8 cellular contexts compared by ENCODE assay signal in genomic region chr11:75526192-75526541, GRCh38. TPM values are rescaled to one million over a fixed set of nuclear protein-coding genes. Genes with fewer than 3 reads are reported as not detected.
DNase-seq lines count a peak whose midpoint lies in the region; ATAC-seq, FAIRE-seq and TF ChIP-seq lines count a peak whose summit lies in the region.

No MANE protein-coding gene starts in this region.

- TF ChIP-seq CTCF in H1 (IDR thresholded peaks at IDR 0.05; ENCODE audit: control extremely low read depth in 1 of 3, insufficient read depth in 1 of 3, low read depth in 1 of 3, low read length in 3 of 3), result no peak

- TF ChIP-seq RAD21 in H1 (IDR thresholded peaks at IDR 0.05 in 1 of 2, conservative IDR thresholded peaks at IDR 0.05 in 1 of 2; ENCODE audit: low read depth in 2 of 2, low read length in 2 of 2), result no peak

- H3K27me3 ChIP-seq in CD4-positive, CD25-positive, alpha-beta regulatory T cell (ENCODE audit: control insufficient read depth, insufficient read depth, low read length), result no peaks in the 10 kb centered on the region
- H3K27me3 ChIP-seq in H1 (replicated peaks in 1 of 4; ENCODE audit: control insufficient read depth in 3 of 4, extremely low read depth in 1 of 4, insufficient read depth in 3 of 4, low read length in 3 of 4) (peaks cover 14 to 33% (median 19%) of the 10 kb centered on the region in 4 experiments; a peak in 6 of 7 replicates), neuron (ENCODE audit: insufficient read depth, low read length) (peaks cover 34% of the 10 kb centered on the region)

- H3K9me3 Mint-ChIP-seq in CD4-positive, CD25-positive, alpha-beta regulatory T cell, result peaks cover 0 to 2% (median 0%) of the 10 kb centered on the region in 7 donors

- H2BK20ac ChIP-seq in H1 (ENCODE audit: low read length), result no peak overlapping the region

- no peak for DNase-seq in CD4-positive, CD25-positive, alpha-beta regulatory T cell
- DNase-seq in NCI-H69 (lab: John Stamatoyannopoulos, UW), result peak; percentile 57
- no peak for DNase-seq in H1 (ENCODE audit: low read depth in 1 of 2, low spot score in 2 of 2)
- no peak for DNase-seq in NCI-H2227 (lab: John Stamatoyannopoulos, UW; ENCODE audit: unreplicated experiment)
- DNase-seq in HUDEP-2 (lab: John Stamatoyannopoulos, UW; ENCODE audit: unreplicated experiment in 76 of 76), result no peak
- no peak for DNase-seq in activated CD4-positive, CD25-positive, alpha-beta regulatory T cell treated with anti-CD3 and anti-CD28 coated beads, Interleukin-2, amount 50 U/mL, for 72 hours

- peak overlapping the region in 3 of 4 experiments; percentile 22 to 31 (median 26); a peak in 5 of 7 replicates for H3K9ac ChIP-seq in H1 (replicated peaks in 1 of 4; ENCODE audit: extremely low read depth in 1 of 4, low read depth in 3 of 4, low read length in 3 of 4)

- H4K8ac ChIP-seq in H1 (ENCODE audit: extremely low read depth, insufficient read depth, low read length), result peak overlapping the region; percentile 87; the same call in 1 of the 2 replicates

- peak overlapping the region; percentile 84 to 87 (median 86) for H3K4me3 Mint-ChIP-seq in CD4-positive, CD25-positive, alpha-beta regulatory T cell

- no peaks in the 10 kb centered on the region for H3K9me3 ChIP-seq in CD4-positive, CD25-positive, alpha-beta regulatory T cell (ENCODE audit: control insufficient read depth in 2 of 2, low read length in 2 of 2)
- no peaks in the 10 kb centered on the region for H3K9me3 ChIP-seq in H1 (ENCODE audit: insufficient read depth in 2 of 2, low read depth in 1 of 2, low read length in 1 of 2)
- H3K9me3 ChIP-seq in neuron (ENCODE audit: low read length), result no peaks in the 10 kb centered on the region

- POLR2A ChIA-PET in H1 (lab: Charles Lee; ENCODE audit: partially characterized antibody), result interaction anchor here (1.0 to 2.3 kb wide), 10 partner anchors 11 to 126 kb away, joined by 3 to 9 read pairs (median 4); partner anchors contain the start of gene RPS3

- no peak overlapping the region for H3K14ac ChIP-seq in H1 (ENCODE audit: insufficient read length)

- CTCF ChIA-PET in H1 (lab: Charles Lee; ENCODE audit: partially characterized antibody), result interaction anchor here (1.0 to 27.2 kb wide), 9 partner anchors 10 to 96 kb away, joined by 3 to 603 read pairs (median 5); no protein-coding TSS in a partner anchor

- peak overlapping the region; percentile 75; the same call in 1 of the 2 replicates for H2BK5ac ChIP-seq in H1 (ENCODE audit: low read depth, low read length)

- no peaks in the 10 kb centered on the region for H3K27me3 Mint-ChIP-seq in CD4-positive, CD25-positive, alpha-beta regulatory T cell

- H3K23ac ChIP-seq in H1 (ENCODE audit: insufficient read length), result no peak overlapping the region

- H3K27ac ChIP-seq in CD4-positive, CD25-positive, alpha-beta regulatory T cell (ENCODE audit: insufficient read depth, low read length, poor library complexity, severe bottlenecking), result peak overlapping the region; percentile 61
- H3K27ac ChIP-seq in H1 (ENCODE audit: low read depth, low read length), result no peak overlapping the region

- no peak overlapping the region for H2BK12ac ChIP-seq in H1 (ENCODE audit: low read depth, low read length)

- no peak; a peak in 1 of 3 replicates for TF ChIP-seq POLR2A in H1 (IDR thresholded peaks at IDR 0.05; ENCODE audit: control extremely low read depth in 1 of 2, low read depth in 2 of 2, low read length in 2 of 2)

- TF ChIP-seq EP300 in H1 (IDR thresholded peaks at IDR 0.05; ENCODE audit: borderline replicate concordance in 1 of 2, low read depth in 2 of 2, low read length in 2 of 2), result no peak

- no peak overlapping the region for H2AK5ac ChIP-seq in H1 (ENCODE audit: low read depth, low read length)

- H3K56ac ChIP-seq in H1 (replicated peaks; ENCODE audit: insufficient read length, low read depth, low read length), result no peak overlapping the region

- H3K36me3 Mint-ChIP-seq in CD4-positive, CD25-positive, alpha-beta regulatory T cell, result no peaks in the 10 kb centered on the region

- no peak overlapping the region for H3K4ac ChIP-seq in H1 (replicated peaks; ENCODE audit: insufficient read length, low read depth, low read length)

- no peaks in the 10 kb centered on the region for H3K36me3 ChIP-seq in CD4-positive, CD25-positive, alpha-beta regulatory T cell (ENCODE audit: control insufficient read depth, insufficient read depth, low read length)
- H3K36me3 ChIP-seq in H1 (ENCODE audit: control insufficient read depth in 2 of 4, insufficient read depth in 4 of 4, low read length in 3 of 4), result no peaks in the 10 kb centered on the region
- H3K36me3 ChIP-seq in neuron (ENCODE audit: insufficient read depth, low read length), result no peaks in the 10 kb centered on the region

- peak overlapping the region; percentile 32 to 81 (median 63) for H3K27ac Mint-ChIP-seq in CD4-positive, CD25-positive, alpha-beta regulatory T cell

- no peak overlapping the region for H2BK120ac ChIP-seq in H1 (replicated peaks; ENCODE audit: low read depth, low read length)

- H4K5ac ChIP-seq in H1 (ENCODE audit: insufficient read length, low read depth, low read length), result no peak overlapping the region

- H3K4me1 Mint-ChIP-seq in CD4-positive, CD25-positive, alpha-beta regulatory T cell, result peaks cover 11 to 61% (median 33%) of the 10 kb centered on the region in 4 donors

- no peak for ATAC-seq in CD4-positive, CD25-positive, alpha-beta regulatory T cell (ENCODE audit: low read depth in 2 of 2)
- no peak for ATAC-seq in GM18873 (IDR thresholded peaks at IDR 0.05; ENCODE audit: low FRiP score, unreplicated experiment)

- H3K23me2 ChIP-seq in H1 (ENCODE audit: low read depth, low read length), result peaks cover 9% of the 10 kb centered on the region; the same call in 1 of the 2 replicates

- no peak for FAIRE-seq in H1 (lab: Jason Lieb, UNC)

- peaks cover 39% of the 10 kb centered on the region for H3K4me1 ChIP-seq in CD4-positive, CD25-positive, alpha-beta regulatory T cell (ENCODE audit: control insufficient read depth, insufficient read depth, low read length, poor library complexity, severe bottlenecking)
- H3K4me1 ChIP-seq in H1 (replicated peaks in 1 of 4; ENCODE audit: control insufficient read depth in 3 of 4, insufficient read depth in 4 of 4, low read length in 3 of 4), result peaks cover 0 to 7% (median 1%) of the 10 kb centered on the region in 4 experiments; a peak in 3 of 7 replicates
- peaks cover 9% of the 10 kb centered on the region for H3K4me1 ChIP-seq in neuron (ENCODE audit: insufficient read depth, low read length)

- no peak overlapping the region for H2BK15ac ChIP-seq in H1 (ENCODE audit: low read length)

- no peaks in the 10 kb centered on the region for H3K79me2 ChIP-seq in H1 (ENCODE audit: control insufficient read depth in 1 of 2, insufficient read depth in 2 of 2, low read length in 2 of 2)

- no peaks in the 10 kb centered on the region for H4K20me1 ChIP-seq in H1 (replicated peaks in 1 of 2; ENCODE audit: control insufficient read depth in 1 of 2, insufficient read depth in 2 of 2, low read length in 2 of 2)

- H3K4me2 ChIP-seq in H1 (ENCODE audit: insufficient read depth in 1 of 2, low read depth in 2 of 2, low read length in 2 of 2), result peak overlapping the region; percentile 50 to 95

- 3% methylated on average over 8 of the region's 21 CpGs; no CpG with 5 or more reads in 1 of the 2 experiments for WGBS in H1 (ENCODE audit: extremely low coverage in 1 of 2, insufficient coverage in 1 of 2, insufficient read length in 1 of 2, insufficient replicate concordance in 2 of 2, low coverage in 1 of 2, low lambda C conversion rate in 2 of 2, missing lambda C conversion rate in 1 of 2), 2 experiments

- H2AFZ ChIP-seq in H1 (ENCODE audit: low read length) (peak overlapping the region; percentile 87; the same call in 1 of the 2 replicates), neuron (ENCODE audit: low read depth, low read length) (peak overlapping the region; percentile 20)

- peak overlapping the region; percentile 62 for H3K4me3 ChIP-seq in CD4-positive, CD25-positive, alpha-beta regulatory T cell (ENCODE audit: low read depth, low read length)
- H3K4me3 ChIP-seq in H1 (ENCODE audit: extremely low read depth in 1 of 4, insufficient read depth in 2 of 4, low read depth in 3 of 4, low read length in 4 of 4), result peak overlapping the region; percentile 47 to 77 (median 76)
- H3K4me3 ChIP-seq in neuron (ENCODE audit: low read length), result peak overlapping the region; percentile 60

- H3K79me1 ChIP-seq in H1 (ENCODE audit: low read depth, low read length), result no peaks in the 10 kb centered on the region; the same call in 1 of the 2 replicates

- no peak overlapping the region for H4K91ac ChIP-seq in H1 (replicated peaks; ENCODE audit: insufficient read length, low read length)

- H3K18ac ChIP-seq in H1 (ENCODE audit: extremely low read depth, low read length), result peak overlapping the region; percentile 90

TF ChIP-seq in H1, 55 proteins besides CTCF, POLR2A, EP300 and RAD21 (continues in another document):
- TF ChIP-seq MAX (IDR thresholded peaks at IDR 0.05) (no peak), CHD1 (IDR thresholded peaks at IDR 0.05; ENCODE audit: low read depth, low read length) (no peak)

RNA-seq across cellular contexts. Expression of gene GDPD5, which starts 0.4 kb away (rescaled TPM):
- 170 TPM for total RNA-seq in CD4-positive, CD25-positive, alpha-beta regulatory T cell
- polyA plus RNA-seq in CD4-positive, CD25-positive, alpha-beta regulatory T cell, result 10 to 100 TPM in 3 of 4 donors, 1 to 10 TPM in 1; 8.0 to 23.4 (median 15.9) TPM
- 8.1 and 8.6 TPM in 2 replicates for total RNA-seq in H1 (2021; fragmentation: NEBNext Ultra II Directional; extraction: Animal tissue kit (Norgen Biotek cat#: 25700))
- polyA plus RNA-seq in H1 (2011; rRNA removed), result 7.8 and 10.2 TPM in 2 replicates
- polyA plus RNA-seq in H1 (2011; cell fraction: cytosol; rRNA removed), result 6.4 TPM
- polyA plus RNA-seq in H1 (2011; cell fraction: nucleus; rRNA removed), result 27.2 TPM
- 4.8 to 10.4 TPM (median 8.0 TPM) in 4 replicates for polyA plus RNA-seq in H1 (2012, experiment 1 of 2)
- 6.2 TPM for polyA plus RNA-seq in H1 (2012, experiment 2 of 2)
- polyA plus RNA-seq in H1 (2013, experiment 1 of 2), result 10.7 TPM
- polyA plus RNA-seq in H1 (2013, experiment 2 of 2), result 10.8 TPM
- 6.0 and 7.1 TPM in 2 replicates for polyA minus RNA-seq in H1 (2011; rRNA and poly(A)+ RNA removed)
- 3.8 TPM for polyA minus RNA-seq in H1 (2011; cell fraction: cytosol; rRNA and poly(A)+ RNA removed)
- 8.1 TPM for polyA minus RNA-seq in H1 (2011; cell fraction: nucleus; rRNA and poly(A)+ RNA removed)

RNA-seq across cellular contexts. Expression of gene SERPINH1, which starts 35.9 kb away (rescaled TPM):
- 3.4 TPM for total RNA-seq in CD4-positive, CD25-positive, alpha-beta regulatory T cell
- polyA plus RNA-seq in CD4-positive, CD25-positive, alpha-beta regulatory T cell, result 1 to 10 TPM; 1.2 to 4.5 (median 3.3) TPM
- total RNA-seq in H1 (2021; fragmentation: NEBNext Ultra II Directional; extraction: Animal tissue kit (Norgen Biotek cat#: 25700)), result 420 and 424 TPM in 2 replicates
- polyA plus RNA-seq in H1 (2011; rRNA removed), result 621 and 869 TPM in 2 replicates
- 482 TPM for polyA plus RNA-seq in H1 (2011; cell fraction: cytosol; rRNA removed)
- polyA plus RNA-seq in H1 (2011; cell fraction: nucleus; rRNA removed), result 605 TPM
- 280 to 399 TPM (median 368 TPM) in 4 replicates for polyA plus RNA-seq in H1 (2012, experiment 1 of 2)
- 351 TPM for polyA plus RNA-seq in H1 (2012, experiment 2 of 2)
- 739 TPM for polyA plus RNA-seq in H1 (2013, experiment 1 of 2)
- polyA plus RNA-seq in H1 (2013, experiment 2 of 2), result 760 TPM
- 124 and 163 TPM in 2 replicates for polyA minus RNA-seq in H1 (2011; rRNA and poly(A)+ RNA removed)
- polyA minus RNA-seq in H1 (2011; cell fraction: cytosol; rRNA and poly(A)+ RNA removed), result 266 TPM
- 239 TPM for polyA minus RNA-seq in H1 (2011; cell fraction: nucleus; rRNA and poly(A)+ RNA removed)

Comparison
In these comparisons a context has a peak if more than half of its experiments do, and no peak if none do; other contexts are left out.
1. RNA of gene GDPD5, which starts 0.4 kb away (total RNA-seq): 170 TPM in CD4-positive, CD25-positive, alpha-beta regulatory T cell (single experiment); 8.1 to 8.6 TPM in H1; every median in the first group is over 10 times any median in the second.
2. RNA of gene SERPINH1, which starts 35.9 kb away (total RNA-seq): 420 to 424 TPM in H1; 3.4 TPM in CD4-positive, CD25-positive, alpha-beta regulatory T cell (single experiment); every median in the first group is over 10 times any median in the second.
3. Peak in every context shown above with its lines, with median percentiles within 50 percentile points of each other: H3K4me3 ChIP-seq.